14 cellular contexts compared by ENCODE assay signal in the genomic region with DNA sequence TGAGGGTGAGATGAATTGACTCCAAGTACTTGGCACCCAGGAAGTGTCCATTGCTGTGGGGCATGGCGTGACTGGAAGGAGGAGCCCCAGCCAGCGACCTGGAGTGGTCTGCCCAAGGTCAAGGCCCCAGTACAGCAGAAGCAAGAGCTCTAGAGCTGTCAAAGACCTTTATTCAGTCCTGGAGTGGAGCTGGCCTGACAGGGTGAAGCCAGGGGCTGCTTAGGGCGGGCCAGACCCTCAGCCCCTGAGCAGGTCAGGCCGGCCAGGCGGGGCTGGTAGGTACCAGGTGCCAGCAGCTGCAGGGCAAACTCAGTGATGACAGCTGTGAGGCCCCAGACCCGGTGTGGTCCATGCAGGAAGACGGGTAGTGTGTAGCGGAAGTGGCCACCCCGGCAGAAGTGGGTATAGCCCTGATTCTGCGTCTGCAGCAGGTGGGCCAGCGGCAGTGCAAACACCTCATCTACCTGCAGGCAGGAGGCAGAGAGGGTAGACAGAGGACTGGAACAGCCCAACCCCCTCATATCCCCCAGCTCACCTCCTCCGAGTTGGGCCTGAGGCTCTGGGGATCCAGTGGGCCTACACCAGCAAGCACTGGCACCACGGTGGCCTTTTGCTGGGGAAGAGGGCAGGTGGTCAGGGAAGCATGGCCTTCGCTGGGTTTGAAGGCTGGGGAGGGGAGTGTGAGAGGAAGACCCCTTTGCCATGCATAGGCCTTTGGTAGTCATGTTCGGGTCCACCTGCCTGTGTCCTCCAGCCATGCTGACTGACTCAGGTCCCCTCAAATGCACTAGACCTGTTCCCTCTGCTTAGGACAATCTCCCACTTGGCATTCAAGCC. TPM values are rescaled to one million over a fixed set of nuclear protein-coding genes. Genes with fewer than 3 reads are reported as not detected.
DNase-seq lines count a peak whose midpoint lies in the region; ATAC-seq, FAIRE-seq and TF ChIP-seq lines count a peak whose summit lies in the region.
"Had no signal": no experiment of that assay in that cellular context is flagged by ENCODE, and none has a peak within 500 bp of the region (broad histone marks: within the 10 kb centered on the region; RNA-seq: fewer than 3 reads in every experiment).

No MANE protein-coding gene starts in this region.

- POLR2A ChIA-PET in WTC11 (lab: Charles Lee) (interaction anchor here (0.6 to 3.4 kb wide), 3 partner anchors 8 to 44 kb away, joined by 3 to 13 read pairs (median 6); no protein-coding TSS in a partner anchor), HepG2 (lab: Yijun Ruan, JAX) (interaction anchor here (1.4 to 4.8 kb wide), 4 partner anchors 11 to 22 kb away, joined by 4 to 52 read pairs (median 8); a partner anchor contains a TSS)

- H3K9me3 Mint-ChIP-seq in WTC11 (peaks cover 10% of the 10 kb centered on the region; the same call in 1 of the 2 replicates), type B pancreatic cell (no peaks in the 10 kb centered on the region)

- H3K4me3 Mint-ChIP-seq in WTC11: no peak overlapping the region
- peak overlapping the region; percentile 47 for H3K4me3 Mint-ChIP-seq in type B pancreatic cell

- no peaks in the 10 kb centered on the region for H3K4me1 ChIP-seq in breast epithelium
- peaks cover 20% of the 10 kb centered on the region for H3K4me1 ChIP-seq in mammary epithelial cell (ENCODE audit: insufficient read depth, low read length)
- H3K4me1 ChIP-seq in HepG2 (ENCODE audit: insufficient read depth, low read length): peaks cover 48% of the 10 kb centered on the region

- FAIRE-seq in HepG2 (lab: Jason Lieb, UNC): no peak
- FAIRE-seq: keratinocyte had no signal

- peaks cover 32% of the 10 kb centered on the region for H3K36me3 Mint-ChIP-seq in WTC11
- no peaks in the 10 kb centered on the region for H3K36me3 Mint-ChIP-seq in type B pancreatic cell

- WGBS in mammary epithelial cell (ENCODE audit: low coverage, missing lambda C conversion rate): 89% methylated on average over 10 of the region's 15 CpGs
- WGBS in HepG2 (ENCODE audit: low lambda C conversion rate): 100% methylated on average over 5 of the region's 15 CpGs

- intact Hi-C loops in breast epithelium (cut with DNase I; ENCODE audit: low total_unique reads): no loop called here
- intact Hi-C loops in mammary epithelial cell (cut with micrococcal nuclease): loop anchor here (2.0 to 5.0 kb wide), 2 partner anchors 55 to 74 kb away; no protein-coding TSS in a partner anchor
- intact Hi-C loops in HepG2 (cut with micrococcal nuclease; ENCODE audit: unreplicated experiment): no loop called here

- BruUV-seq in mammary epithelial cell (replicated peaks; lab: Mats Ljungman, UMichigan) (no TSS peak), HepG2 (replicated peaks; lab: Mats Ljungman, UMichigan) (no TSS peak)

- no peaks in the 10 kb centered on the region for H3K9me3 ChIP-seq in breast epithelium
- H3K9me3 ChIP-seq in mammary epithelial cell (replicated peaks; ENCODE audit: insufficient read depth, low read length): no peaks in the 10 kb centered on the region
- H3K9me3 ChIP-seq in HepG2 (ENCODE audit: low read length): no peaks in the 10 kb centered on the region
- H3K9me3 ChIP-seq: thoracic aorta had no signal

- H3K79me2 ChIP-seq in mammary epithelial cell (ENCODE audit: insufficient read depth, low read length) (no peaks in the 10 kb centered on the region), HepG2 (ENCODE audit: insufficient read depth, low read length) (no peaks in the 10 kb centered on the region)

- in situ Hi-C loops in mammary epithelial cell (cut with MboI; ENCODE audit: low sequenced_read_pairs in 2 of 2): no loop called here
- in situ Hi-C loops in HepG2 (cut with HindIII; ENCODE audit: extremely low pct_ligation_motif_present, low pct_unique_long_range_greater_than_20kb): no loop called here

- H3K9ac ChIP-seq in mammary epithelial cell (ENCODE audit: insufficient read depth, low read length) (no peak overlapping the region), HepG2 (ENCODE audit: insufficient read depth, low read depth, low read length) (peak overlapping the region; percentile 78; the same call in 1 of the 2 replicates)

- CTCF ChIA-PET in mammary epithelial cell (lab: Charles Lee; ENCODE audit: low non-redundant PET): interaction anchor here (1.2 kb wide), 1 partner anchor 32 kb away, joined by 7 read pairs; no protein-coding TSS in a partner anchor
- CTCF ChIA-PET in WTC11 (lab: Charles Lee): interaction anchor here (0.7 to 5.3 kb wide), 18 partner anchors 11 to 245 kb away, joined by 3 to 200 read pairs (median 9); a partner anchor contains a TSS
- CTCF ChIA-PET in HepG2 (lab: Yijun Ruan, JAX; ENCODE audit: low intra/inter-chr PET ratio, low total read pairs): interaction anchor here (2.0 kb wide), 1 partner anchor 32 kb away, joined by 13 read pairs; no protein-coding TSS in a partner anchor

- H3K36me3 ChIP-seq in breast epithelium: no peaks in the 10 kb centered on the region
- no peaks in the 10 kb centered on the region for H3K36me3 ChIP-seq in mammary epithelial cell (ENCODE audit: insufficient read depth, low read length)
- no peaks in the 10 kb centered on the region for H3K36me3 ChIP-seq in HepG2 (replicated peaks in 1 of 2; ENCODE audit: control insufficient read depth in 1 of 2, insufficient read depth in 2 of 2, low read length in 2 of 2)
- H3K36me3 ChIP-seq: thoracic aorta, WERI-Rb-1 had no signal

- no peak for TF ChIP-seq RAD21 in HepG2 (CRISPR knock-in tag; IDR thresholded peaks at IDR 0.05)

- H3K4me2 ChIP-seq in mammary epithelial cell (ENCODE audit: insufficient read depth, low read depth, low read length) (no peak overlapping the region), HepG2 (ENCODE audit: low read depth, low read length) (peak overlapping the region; percentile 91)

- TF ChIP-seq EP300 in HepG2 (IDR thresholded peaks at IDR 0.05; ENCODE audit: low read depth in 2 of 2, low read length in 2 of 2) (no peak), HepG2 (CRISPR knock-in tag; IDR thresholded peaks at IDR 0.05; ENCODE audit: borderline replicate concordance) (no peak)

- dilution Hi-C loops in mammary epithelial cell (cut with HindIII; ENCODE audit: low sequenced_read_pairs): loop anchor here (5.0 kb wide), 1 partner anchor 34 kb away; no protein-coding TSS in a partner anchor

- H2AFZ ChIP-seq in mammary epithelial cell (ENCODE audit: low read depth, low read length) (no peak overlapping the region), HepG2 (ENCODE audit: low read length) (no peak overlapping the region)

- H3K4me3 ChIP-seq in breast epithelium: no peak overlapping the region
- H3K4me3 ChIP-seq in mammary epithelial cell (replicated peaks in 1 of 3; ENCODE audit: insufficient read depth in 1 of 3, low read depth in 2 of 3, low read length in 3 of 3): no peak overlapping the region
- 0 out of 6 replicates have a peak overlapping the region, but pooled peaks of 1 of the 3 experiments have one; percentile 77 for H3K4me3 ChIP-seq in HepG2 (replicated peaks in 1 of 3; ENCODE audit: insufficient read depth in 1 of 3, low read depth in 2 of 3, low read length in 3 of 3)

- peaks cover 32% of the 10 kb centered on the region for H3K4me1 Mint-ChIP-seq in WTC11
- no peaks in the 10 kb centered on the region for H3K4me1 Mint-ChIP-seq in type B pancreatic cell (ENCODE audit: unreplicated experiment)

- H3K27ac Mint-ChIP-seq in WTC11 (peak overlapping the region; percentile 63; the same call in 1 of the 2 replicates), type B pancreatic cell (peak overlapping the region; percentile 64)

- no peaks in the 10 kb centered on the region for H3K27me3 ChIP-seq in breast epithelium
- H3K27me3 ChIP-seq in mammary epithelial cell (ENCODE audit: insufficient read depth, low read length): no peaks in the 10 kb centered on the region
- H3K27me3 ChIP-seq in HepG2 (ENCODE audit: control insufficient read depth in 1 of 2, insufficient read depth in 2 of 2, low read length in 2 of 2): no peaks in the 10 kb centered on the region

- ATAC-seq in WTC11: no peak
- no peak for ATAC-seq in HepG2
- no peak for ATAC-seq in HG03442 (IDR thresholded peaks at IDR 0.05; ENCODE audit: unreplicated experiment)
- no peak for ATAC-seq in HG03565 (IDR thresholded peaks at IDR 0.05; ENCODE audit: unreplicated experiment)

- TF ChIP-seq CTCF in breast epithelium (IDR thresholded peaks at IDR 0.05): no peak
- no peak for TF ChIP-seq CTCF in mammary epithelial cell (conservative IDR thresholded peaks at IDR 0.05 in 1 of 2, IDR thresholded peaks at IDR 0.05 in 1 of 2; ENCODE audit: extremely low read depth in 1 of 2, insufficient read depth in 1 of 2, low read depth in 1 of 2, low read length in 2 of 2)
- TF ChIP-seq CTCF in WTC11 (IDR thresholded peaks at IDR 0.05): no peak
- no peak for TF ChIP-seq CTCF in HepG2 (CRISPR knock-in tag; IDR thresholded peaks at IDR 0.05)
- no peak for TF ChIP-seq CTCF in type B pancreatic cell (conservative IDR thresholded peaks at IDR 0.05)

- H3K27ac ChIP-seq in breast epithelium (peak overlapping the region; percentile 18 to 99), mammary epithelial cell (ENCODE audit: insufficient read depth, low read depth, low read length) (no peak overlapping the region), HepG2 (ENCODE audit: extremely low read length, insufficient read depth, low read length) (no peak overlapping the region)
- H3K27ac ChIP-seq: thoracic aorta, WERI-Rb-1 had no signal

- DNase-seq in breast epithelium (ENCODE audit: low spot score in 2 of 2): no peak
- DNase-seq in mammary epithelial cell: no peak
- DNase-seq in WTC11 (ENCODE audit: low spot score): no peak
- no peak for DNase-seq in HepG2 (ENCODE audit: low spot score)
- no peak for DNase-seq in type B pancreatic cell (ENCODE audit: extremely low spot score, unreplicated experiment)
- DNase-seq in NCI-H2029 treated with DMSO at 0.1 percent for 48 hours (lab: John Stamatoyannopoulos, UW): no peak
- DNase-seq: activated gamma-delta T cell treated with Interleukin-2 at 50 U/mL for 16 hours, occipital lobe, WERI-Rb-1 had no signal

- TF ChIP-seq POLR2A in breast epithelium (IDR thresholded peaks at IDR 0.05) (no peak), HepG2 (IDR thresholded peaks at IDR 0.05; ENCODE audit: insufficient read depth in 1 of 2, low read depth in 2 of 2, low read length in 2 of 2) (no peak)

- no peaks in the 10 kb centered on the region for H4K20me1 ChIP-seq in mammary epithelial cell (ENCODE audit: insufficient read depth, low read length)
- H4K20me1 ChIP-seq in HepG2 (ENCODE audit: insufficient read depth, low read length): no peaks in the 10 kb centered on the region

- H3K27me3 Mint-ChIP-seq in WTC11 (ENCODE audit: low read depth) (peaks cover 3% of the 10 kb centered on the region), type B pancreatic cell (peaks cover 2% of the 10 kb centered on the region)

RNA-seq across cellular contexts. Expression of a gene that starts 1.7 kb away (rescaled TPM):
- total RNA-seq in breast epithelium (10 to 100 TPM in 2 of 3 donors, 1 to 10 TPM in 1; 9.7 to 15.1 (median 12.0) TPM), mammary epithelial cell (10 to 100 TPM in 1 of 2 donors, 1 to 10 TPM in 1; 4.2 to 13.4 TPM), WTC11 (2021) (7.6 to 8.3 TPM (median 7.8 TPM) in 3 replicates), HepG2 (2016; rRNA removed; fragmentation: Illumina TruSeq; extraction: Trizol) (18.0 and 25.8 TPM in 2 replicates), type B pancreatic cell (ENCODE audit: low replicate concordance) (10.3 and 16.0 TPM in 2 replicates)
- polyA plus RNA-seq in mammary epithelial cell (4.8 TPM), HepG2 (2011; rRNA removed) (6.7 and 7.8 TPM in 2 replicates)
- not detected for polyA minus RNA-seq in mammary epithelial cell
- 20.3 and 23.2 TPM in 2 replicates for total RNA-seq in HepG2 (2016; cell fraction: cytosol; rRNA removed; fragmentation: Illumina TruSeq; extraction: Trizol; ENCODE audit: low read depth)
- total RNA-seq in HepG2 (2016; cell fraction: insoluble cytoplasmic fraction; rRNA removed; fragmentation: Illumina TruSeq; extraction: Trizol): 15.4 and 25.8 TPM in 2 replicates
- 20.1 and 24.5 TPM in 2 replicates for total RNA-seq in HepG2 (2016; cell fraction: membrane; rRNA removed; fragmentation: Illumina TruSeq; extraction: Trizol)
- total RNA-seq in HepG2 (2016; cell fraction: nucleus; rRNA removed; fragmentation: Illumina TruSeq; extraction: Trizol): 14.1 and 16.1 TPM in 2 replicates
- 4.9 and 12.5 TPM in 2 replicates for polyA plus RNA-seq in HepG2 (2011; cell fraction: cytosol; rRNA removed)
- 38.1 and 38.7 TPM in 2 replicates for polyA plus RNA-seq in HepG2 (2011; cell fraction: nucleus; rRNA removed)
- 13.5 and 13.9 TPM in 2 replicates for polyA plus RNA-seq in HepG2 (2012)
- polyA plus RNA-seq in HepG2 (2016; cell fraction: cytosol; fragmentation: Illumina TruSeq; extraction: Trizol; ENCODE audit: low read depth): 26.1 and 30.7 TPM in 2 replicates
- 20.3 and 26.5 TPM in 2 replicates for polyA plus RNA-seq in HepG2 (2016; cell fraction: insoluble cytoplasmic fraction; fragmentation: Illumina TruSeq; extraction: Trizol; ENCODE audit: low read depth)
- polyA plus RNA-seq in HepG2 (2016; cell fraction: membrane; fragmentation: Illumina TruSeq; extraction: Trizol; ENCODE audit: low read depth): 20.2 and 22.8 TPM in 2 replicates
- 27.4 and 28.8 TPM in 2 replicates for polyA plus RNA-seq in HepG2 (2016; cell fraction: nucleus; fragmentation: Illumina TruSeq; extraction: Trizol; ENCODE audit: insufficient read depth, low read depth)
- polyA minus RNA-seq in HepG2 (2011; rRNA and poly(A)+ RNA removed; ENCODE audit: low replicate concordance): 11.2 and 17.2 TPM in 2 replicates
- 5.1 and 6.1 TPM in 2 replicates for polyA minus RNA-seq in HepG2 (2011; cell fraction: cytosol; rRNA and poly(A)+ RNA removed)
- 11.8 and 16.4 TPM in 2 replicates for polyA minus RNA-seq in HepG2 (2011; cell fraction: nucleus; rRNA and poly(A)+ RNA removed)

RNA-seq across cellular contexts. Expression of a gene that starts 11.6 kb away (rescaled TPM):
- not detected for total RNA-seq in breast epithelium
- not detected for total RNA-seq in mammary epithelial cell
- not detected for polyA plus RNA-seq in mammary epithelial cell
- not detected for polyA minus RNA-seq in mammary epithelial cell
- total RNA-seq in WTC11 (2021): 0.21 TPM in 1 of 3 replicates, not detected in the others
- 0.17 and 0.27 TPM in 2 replicates for total RNA-seq in HepG2 (2016; rRNA removed; fragmentation: Illumina TruSeq; extraction: Trizol)
- not detected in 2 replicates for total RNA-seq in HepG2 (2016; cell fraction: cytosol; rRNA removed; fragmentation: Illumina TruSeq; extraction: Trizol; ENCODE audit: low read depth)
- total RNA-seq in HepG2 (2016; cell fraction: insoluble cytoplasmic fraction; rRNA removed; fragmentation: Illumina TruSeq; extraction: Trizol): 0.15 and 0.45 TPM in 2 replicates
- total RNA-seq in HepG2 (2016; cell fraction: membrane; rRNA removed; fragmentation: Illumina TruSeq; extraction: Trizol): 0.15 and 0.28 TPM in 2 replicates
- total RNA-seq in HepG2 (2016; cell fraction: nucleus; rRNA removed; fragmentation: Illumina TruSeq; extraction: Trizol): 0.25 and 0.31 TPM in 2 replicates
- 1.7 and 3.1 TPM in 2 replicates for polyA plus RNA-seq in HepG2 (2011; rRNA removed)
- 1.5 and 2.1 TPM in 2 replicates for polyA plus RNA-seq in HepG2 (2011; cell fraction: cytosol; rRNA removed)
- 2.4 and 3.7 TPM in 2 replicates for polyA plus RNA-seq in HepG2 (2011; cell fraction: nucleus; rRNA removed)
- 1.1 and 4.1 TPM in 2 replicates for polyA plus RNA-seq in HepG2 (2012)
- 0.36 and 0.74 TPM in 2 replicates for polyA plus RNA-seq in HepG2 (2016; cell fraction: cytosol; fragmentation: Illumina TruSeq; extraction: Trizol; ENCODE audit: low read depth)
- polyA plus RNA-seq in HepG2 (2016; cell fraction: insoluble cytoplasmic fraction; fragmentation: Illumina TruSeq; extraction: Trizol; ENCODE audit: low read depth): 0.87 and 1.3 TPM in 2 replicates
- polyA plus RNA-seq in HepG2 (2016; cell fraction: membrane; fragmentation: Illumina TruSeq; extraction: Trizol; ENCODE audit: low read depth): 0.65 and 0.89 TPM in 2 replicates
- 0.82 and 1.00 TPM in 2 replicates for polyA plus RNA-seq in HepG2 (2016; cell fraction: nucleus; fragmentation: Illumina TruSeq; extraction: Trizol; ENCODE audit: insufficient read depth, low read depth)
- 0.72 TPM in 1 of 2 replicates, not detected in the other for polyA minus RNA-seq in HepG2 (2011; rRNA and poly(A)+ RNA removed; ENCODE audit: low replicate concordance)
- polyA minus RNA-seq in HepG2 (2011; cell fraction: cytosol; rRNA and poly(A)+ RNA removed): 0.62 and 1.3 TPM in 2 replicates
- polyA minus RNA-seq in HepG2 (2011; cell fraction: nucleus; rRNA and poly(A)+ RNA removed): 0.26 TPM in 1 of 2 replicates, not detected in the other
- not detected in 2 replicates for total RNA-seq in type B pancreatic cell (ENCODE audit: low replicate concordance)
- total RNA-seq: fibroblast of villous mesenchyme, occipital lobe, thoracic aorta had no signal
- polyA plus RNA-seq: keratinocyte had no signal

RNA-seq across cellular contexts. Expression of a gene that starts 21.3 kb away (rescaled TPM):
- 100 to 1,000 TPM; 159 to 222 (median 186) TPM for total RNA-seq in breast epithelium
- 100 to 1,000 TPM; 144 to 163 TPM for total RNA-seq in mammary epithelial cell
- 125 TPM for polyA plus RNA-seq in mammary epithelial cell
- polyA minus RNA-seq in mammary epithelial cell: 72.1 TPM
- 201 to 231 TPM (median 213 TPM) in 3 replicates for total RNA-seq in WTC11 (2021)
- 137 and 140 TPM in 2 replicates for total RNA-seq in HepG2 (2016; rRNA removed; fragmentation: Illumina TruSeq; extraction: Trizol)
- total RNA-seq in HepG2 (2016; cell fraction: cytosol; rRNA removed; fragmentation: Illumina TruSeq; extraction: Trizol; ENCODE audit: low read depth): 56.4 and 57.7 TPM in 2 replicates
- total RNA-seq in HepG2 (2016; cell fraction: insoluble cytoplasmic fraction; rRNA removed; fragmentation: Illumina TruSeq; extraction: Trizol): 130 and 141 TPM in 2 replicates
- total RNA-seq in HepG2 (2016; cell fraction: membrane; rRNA removed; fragmentation: Illumina TruSeq; extraction: Trizol): 58.9 and 72.8 TPM in 2 replicates
- total RNA-seq in HepG2 (2016; cell fraction: nucleus; rRNA removed; fragmentation: Illumina TruSeq; extraction: Trizol): 73.7 and 87.9 TPM in 2 replicates
- 88.9 and 92.4 TPM in 2 replicates for polyA plus RNA-seq in HepG2 (2011; rRNA removed)
- 80.9 and 124 TPM in 2 replicates for polyA plus RNA-seq in HepG2 (2011; cell fraction: cytosol; rRNA removed)
- polyA plus RNA-seq in HepG2 (2011; cell fraction: nucleus; rRNA removed): 241 and 294 TPM in 2 replicates
- polyA plus RNA-seq in HepG2 (2012): 86.7 and 89.4 TPM in 2 replicates
- 41.2 and 47.2 TPM in 2 replicates for polyA plus RNA-seq in HepG2 (2016; cell fraction: cytosol; fragmentation: Illumina TruSeq; extraction: Trizol; ENCODE audit: low read depth)
- polyA plus RNA-seq in HepG2 (2016; cell fraction: insoluble cytoplasmic fraction; fragmentation: Illumina TruSeq; extraction: Trizol; ENCODE audit: low read depth): 109 and 121 TPM in 2 replicates
- polyA plus RNA-seq in HepG2 (2016; cell fraction: membrane; fragmentation: Illumina TruSeq; extraction: Trizol; ENCODE audit: low read depth): 38.1 and 45.1 TPM in 2 replicates
- 169 and 179 TPM in 2 replicates for polyA plus RNA-seq in HepG2 (2016; cell fraction: nucleus; fragmentation: Illumina TruSeq; extraction: Trizol; ENCODE audit: insufficient read depth, low read depth)
- 124 and 164 TPM in 2 replicates for polyA minus RNA-seq in HepG2 (2011; rRNA and poly(A)+ RNA removed; ENCODE audit: low replicate concordance)
- polyA minus RNA-seq in HepG2 (2011; cell fraction: cytosol; rRNA and poly(A)+ RNA removed): 50.1 and 58.7 TPM in 2 replicates
- polyA minus RNA-seq in HepG2 (2011; cell fraction: nucleus; rRNA and poly(A)+ RNA removed): 52.5 and 56.4 TPM in 2 replicates
- total RNA-seq in type B pancreatic cell (ENCODE audit: low replicate concordance): 220 and 226 TPM in 2 replicates

RNA-seq across cellular contexts. Expression of a gene that starts 22.5 kb away (rescaled TPM):
- total RNA-seq in breast epithelium (under 1 TPM in 2 of 3 donors, not detected in 1; 0.66 to 0.73 TPM), mammary epithelial cell (under 1 TPM in 1 of 2 donors, not detected in 1; 0.24 TPM), WTC11 (2021) (0.27 TPM in 1 of 3 replicates, not detected in the others), HepG2 (2016; rRNA removed; fragmentation: Illumina TruSeq; extraction: Trizol) (3.3 and 3.4 TPM in 2 replicates), type B pancreatic cell (ENCODE audit: low replicate concordance) (2.2 and 5.8 TPM in 2 replicates)
- polyA plus RNA-seq in mammary epithelial cell (0.08 TPM), HepG2 (2011; rRNA removed) (3.7 and 7.6 TPM in 2 replicates)
- polyA minus RNA-seq in mammary epithelial cell: not detected
- 1.1 and 1.2 TPM in 2 replicates for total RNA-seq in HepG2 (2016; cell fraction: cytosol; rRNA removed; fragmentation: Illumina TruSeq; extraction: Trizol; ENCODE audit: low read depth)
- 3.4 and 4.0 TPM in 2 replicates for total RNA-seq in HepG2 (2016; cell fraction: insoluble cytoplasmic fraction; rRNA removed; fragmentation: Illumina TruSeq; extraction: Trizol)
- total RNA-seq in HepG2 (2016; cell fraction: membrane; rRNA removed; fragmentation: Illumina TruSeq; extraction: Trizol): 1.5 and 1.9 TPM in 2 replicates
- total RNA-seq in HepG2 (2016; cell fraction: nucleus; rRNA removed; fragmentation: Illumina TruSeq; extraction: Trizol): 1.6 and 1.7 TPM in 2 replicates
- 3.7 and 4.0 TPM in 2 replicates for polyA plus RNA-seq in HepG2 (2011; cell fraction: cytosol; rRNA removed)
- 8.6 and 13.6 TPM in 2 replicates for polyA plus RNA-seq in HepG2 (2011; cell fraction: nucleus; rRNA removed)
- 3.9 and 4.4 TPM in 2 replicates for polyA plus RNA-seq in HepG2 (2012)
- polyA plus RNA-seq in HepG2 (2016; cell fraction: cytosol; fragmentation: Illumina TruSeq; extraction: Trizol; ENCODE audit: low read depth): 0.75 and 1.2 TPM in 2 replicates
- polyA plus RNA-seq in HepG2 (2016; cell fraction: insoluble cytoplasmic fraction; fragmentation: Illumina TruSeq; extraction: Trizol; ENCODE audit: low read depth): 3.5 and 4.2 TPM in 2 replicates
- polyA plus RNA-seq in HepG2 (2016; cell fraction: membrane; fragmentation: Illumina TruSeq; extraction: Trizol; ENCODE audit: low read depth): 1.7 and 1.9 TPM in 2 replicates
- polyA plus RNA-seq in HepG2 (2016; cell fraction: nucleus; fragmentation: Illumina TruSeq; extraction: Trizol; ENCODE audit: insufficient read depth, low read depth): 6.5 and 6.8 TPM in 2 replicates
- 3.0 TPM in 1 of 2 replicates, not detected in the other for polyA minus RNA-seq in HepG2 (2011; rRNA and poly(A)+ RNA removed; ENCODE audit: low replicate concordance)
- polyA minus RNA-seq in HepG2 (2011; cell fraction: cytosol; rRNA and poly(A)+ RNA removed): 2.1 and 2.2 TPM in 2 replicates
- polyA minus RNA-seq in HepG2 (2011; cell fraction: nucleus; rRNA and poly(A)+ RNA removed): 0.90 and 1.1 TPM in 2 replicates
- total RNA-seq: fibroblast of villous mesenchyme, thoracic aorta had no signal
- polyA plus RNA-seq: keratinocyte had no signal

RNA-seq across cellular contexts. Expression of a gene that starts 44.4 kb away (rescaled TPM):
- total RNA-seq in breast epithelium (1,000 to 10,000 TPM in 2 of 3 donors, 100 to 1,000 TPM in 1; 552 to 1,029 (median 1,013) TPM), mammary epithelial cell (1,000 to 10,000 TPM; 1,123 to 1,562 TPM), WTC11 (2021) (1,404 to 1,452 TPM (median 1,412 TPM) in 3 replicates), HepG2 (2016; rRNA removed; fragmentation: Illumina TruSeq; extraction: Trizol) (not detected in 2 replicates), type B pancreatic cell (ENCODE audit: low replicate concordance) (1,009 and 1,011 TPM in 2 replicates)
- polyA plus RNA-seq in mammary epithelial cell (1,992 TPM), HepG2 (2011; rRNA removed) (0.33 TPM in 1 of 2 replicates, not detected in the other)
- 2,016 TPM for polyA minus RNA-seq in mammary epithelial cell
- not detected in 2 replicates for total RNA-seq in HepG2 (2016; cell fraction: cytosol; rRNA removed; fragmentation: Illumina TruSeq; extraction: Trizol; ENCODE audit: low read depth)
- total RNA-seq in HepG2 (2016; cell fraction: insoluble cytoplasmic fraction; rRNA removed; fragmentation: Illumina TruSeq; extraction: Trizol): not detected in 2 replicates
- total RNA-seq in HepG2 (2016; cell fraction: membrane; rRNA removed; fragmentation: Illumina TruSeq; extraction: Trizol): not detected in 2 replicates
- not detected in 2 replicates for total RNA-seq in HepG2 (2016; cell fraction: nucleus; rRNA removed; fragmentation: Illumina TruSeq; extraction: Trizol)
- 0.27 and 0.32 TPM in 2 replicates for polyA plus RNA-seq in HepG2 (2011; cell fraction: cytosol; rRNA removed)
- 0.35 and 0.42 TPM in 2 replicates for polyA plus RNA-seq in HepG2 (2011; cell fraction: nucleus; rRNA removed)
- polyA plus RNA-seq in HepG2 (2012): not detected in 2 replicates
- polyA plus RNA-seq in HepG2 (2016; cell fraction: cytosol; fragmentation: Illumina TruSeq; extraction: Trizol; ENCODE audit: low read depth): not detected in 2 replicates
- not detected in 2 replicates for polyA plus RNA-seq in HepG2 (2016; cell fraction: insoluble cytoplasmic fraction; fragmentation: Illumina TruSeq; extraction: Trizol; ENCODE audit: low read depth)
- polyA plus RNA-seq in HepG2 (2016; cell fraction: membrane; fragmentation: Illumina TruSeq; extraction: Trizol; ENCODE audit: low read depth): not detected in 2 replicates
- not detected in 2 replicates for polyA plus RNA-seq in HepG2 (2016; cell fraction: nucleus; fragmentation: Illumina TruSeq; extraction: Trizol; ENCODE audit: insufficient read depth, low read depth)
- polyA minus RNA-seq in HepG2 (2011; rRNA and poly(A)+ RNA removed; ENCODE audit: low replicate concordance): 3.7 and 5.0 TPM in 2 replicates
- polyA minus RNA-seq in HepG2 (2011; cell fraction: cytosol; rRNA and poly(A)+ RNA removed): not detected in 2 replicates
- not detected in 2 replicates for polyA minus RNA-seq in HepG2 (2011; cell fraction: nucleus; rRNA and poly(A)+ RNA removed)

Comparison
In these comparisons a context has a peak if more than half of its experiments do, and no peak if none do; other contexts are left out.
1. H3K27ac ChIP-seq: peak in breast epithelium (2 of 2); none in mammary epithelial cell (single experiment) and HepG2 (single experiment).